ENCODE assay signal across 31 cellular contexts in the genomic region with DNA sequence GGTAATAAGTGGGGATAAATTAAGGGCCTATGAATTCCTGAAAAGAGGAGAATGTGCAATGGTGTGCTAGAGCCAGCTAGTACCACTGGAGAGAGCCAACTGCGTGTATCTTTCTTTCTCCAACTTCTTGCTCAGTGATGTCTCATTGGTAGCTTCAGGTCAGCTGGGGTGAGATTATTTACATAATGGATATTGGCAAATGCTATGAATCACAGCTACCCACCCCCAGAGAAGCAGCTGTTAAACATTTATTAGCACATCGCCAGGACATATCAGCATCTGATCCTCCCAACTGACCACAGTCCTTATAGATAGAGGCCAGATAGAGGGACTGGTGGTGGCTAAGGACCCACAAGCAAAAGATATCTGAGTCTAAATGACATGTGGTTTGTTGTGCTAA.
A peak's percentile ranks its signal among the peaks of the same experiment; 100 is the strongest.
DNase-seq lines count a peak whose midpoint lies in the region; ATAC-seq, FAIRE-seq and TF ChIP-seq lines count a peak whose summit lies in the region.
"Had no signal": no experiment of that assay in that cellular context is flagged by ENCODE, and none has a peak within 500 bp of the region (broad histone marks: within the 10 kb centered on the region; RNA-seq: fewer than 3 reads in every experiment).

No MANE protein-coding gene starts in this region.

- FAIRE-seq in astrocyte (lab: Jason Lieb, UNC) = no peak
- FAIRE-seq: A204.1, bronchial epithelial cell, frontal cortex, GM18507, GM19239, K562 had no signal

- no peak overlapping the region for H2AFZ ChIP-seq in astrocyte (ENCODE audit: low read depth, low read length)
- H2AFZ ChIP-seq: neural progenitor cell had no signal

- H3K4me3 ChIP-seq in astrocyte (ENCODE audit: insufficient read depth, low read depth, low read length) = no peak overlapping the region
- H3K4me3 ChIP-seq in sigmoid colon = no peak overlapping the region
- H3K4me3 ChIP-seq in lower lobe of right lung = no peak overlapping the region
- H3K4me3 ChIP-seq: heart right ventricle, K562, neural progenitor cell, thoracic aorta, uterus had no signal

- H3K36me3 ChIP-seq in astrocyte (ENCODE audit: insufficient read depth, low read length) = no peaks in the 10 kb centered on the region
- H3K36me3 ChIP-seq in sigmoid colon = no peaks in the 10 kb centered on the region
- no peaks in the 10 kb centered on the region for H3K36me3 ChIP-seq in lower lobe of right lung
- H3K36me3 ChIP-seq: heart right ventricle, neural progenitor cell, thoracic aorta, uterus had no signal

- no peaks in the 10 kb centered on the region for H3K9me3 ChIP-seq in astrocyte (ENCODE audit: insufficient read depth, low read depth, low read length)
- H3K9me3 ChIP-seq in sigmoid colon = peaks cover 0 to 8% (median 0%) of the 10 kb centered on the region in 4 donors
- H3K9me3 ChIP-seq in lower lobe of right lung = peaks cover 13% of the 10 kb centered on the region

- no peak for TF ChIP-seq CTCF in astrocyte (IDR thresholded peaks at IDR 0.05; ENCODE audit: insufficient read depth, low read depth, low read length)
- TF ChIP-seq CTCF in sigmoid colon (IDR thresholded peaks at IDR 0.05) = no peak
- no peak for TF ChIP-seq CTCF in lower lobe of right lung (IDR thresholded peaks at IDR 0.05)

- no peaks in the 10 kb centered on the region for H4K20me1 ChIP-seq in astrocyte (ENCODE audit: insufficient read depth, low read length)

- WGBS in sigmoid colon, 2 donors = 85% methylated on average over 2 of the region's 2 CpGs

- TF ChIP-seq POLR2A in sigmoid colon (IDR thresholded peaks at IDR 0.05) = no peak

- H3K27me3 ChIP-seq in astrocyte (ENCODE audit: insufficient read depth, low read length) = no peaks in the 10 kb centered on the region
- H3K27me3 ChIP-seq in sigmoid colon = no peaks in the 10 kb centered on the region
- H3K27me3 ChIP-seq in lower lobe of right lung (ENCODE audit: low read depth) = no peaks in the 10 kb centered on the region
- H3K27me3 ChIP-seq: heart right ventricle, neural progenitor cell, uterus had no signal

- peaks cover 1% of the 10 kb centered on the region for H3K4me1 Mint-ChIP-seq in astrocyte (ENCODE audit: low read depth, unreplicated experiment)
- H3K4me1 Mint-ChIP-seq: activated naive CD4-positive, alpha-beta T cell treated with anti-CD3 and anti-CD28 coated beads, Interleukin-2, amount 50 U/mL, for 24 hours; B cell; neural progenitor cell; stimulated activated naive CD8-positive, alpha-beta T cell treated with anti-CD3 and anti-CD28 coated beads, Interleukin-15, amount 100 ng/mL, for 72 hours had no signal

- intact Hi-C loops in sigmoid colon (cut with DNase I) (no loop called here), lower lobe of right lung (cut with DNase I) (no loop called here)

- no peaks in the 10 kb centered on the region for H3K79me2 ChIP-seq in astrocyte (ENCODE audit: insufficient read depth, low read length)

- DNase-seq in AG08396 (ENCODE audit: low spot score) (peak; percentile 11), HCEC 1CT (peak; percentile 66), astrocyte (ENCODE audit: low read depth) (peak; percentile 11), iris pigment epithelial cell (ENCODE audit: low read depth) (peak; percentile 59), sigmoid colon (no peak), lower lobe of right lung (no peak), mucosa of gallbladder (ENCODE audit: low spot score) (no peak)
- DNase-seq: activated CD8-positive, alpha-beta T cell treated with anti-CD3 and anti-CD28 coated beads for 36 hours; CD8-positive, alpha-beta T cell; cortex of kidney; effector memory CD4-positive, alpha-beta T cell; GOT3; heart right ventricle; NCI-H1105; NCI-H2029 treated with DMSO at 0.1 percent for 48 hours; NCI-H69; SIG-M5; stimulated activated naive CD8-positive, alpha-beta T cell treated with anti-CD3 and anti-CD28 coated beads, Interleukin-15, amount 100 ng/mL, for 72 hours; uterus had no signal

- H3K9ac ChIP-seq in astrocyte (ENCODE audit: low read length) = no peak overlapping the region
- H3K9ac ChIP-seq: neural progenitor cell had no signal

- no peak overlapping the region for H3K4me3 Mint-ChIP-seq in astrocyte (ENCODE audit: unreplicated experiment)
- H3K4me3 Mint-ChIP-seq: activated CD8-positive, alpha-beta T cell treated with anti-CD3 and anti-CD28 coated beads for 36 hours; activated naive CD4-positive, alpha-beta T cell treated with anti-CD3 and anti-CD28 coated beads, Interleukin-2, amount 50 U/mL, for 24 hours; B cell; CD8-positive, alpha-beta T cell; neural progenitor cell; stimulated activated naive CD8-positive, alpha-beta T cell treated with anti-CD3 and anti-CD28 coated beads, Interleukin-15, amount 100 ng/mL, for 72 hours had no signal

- ATAC-seq in lower lobe of right lung (no peak), HG02588 (IDR thresholded peaks at IDR 0.05; ENCODE audit: unreplicated experiment) (no peak)
- ATAC-seq: activated CD8-positive, alpha-beta T cell treated with anti-CD3 and anti-CD28 coated beads for 36 hours; CD8-positive, alpha-beta T cell; heart right ventricle; K562; stimulated activated naive CD8-positive, alpha-beta T cell treated with anti-CD3 and anti-CD28 coated beads, Interleukin-15, amount 100 ng/mL, for 72 hours had no signal

- no peaks in the 10 kb centered on the region for H3K36me3 Mint-ChIP-seq in astrocyte (ENCODE audit: low read depth, unreplicated experiment)
- H3K36me3 Mint-ChIP-seq: activated naive CD4-positive, alpha-beta T cell treated with anti-CD3 and anti-CD28 coated beads, Interleukin-2, amount 50 U/mL, for 24 hours; CD8-positive, alpha-beta T cell; neural progenitor cell had no signal

- H3K9me3 Mint-ChIP-seq in astrocyte (ENCODE audit: unreplicated experiment) = peaks cover 4% of the 10 kb centered on the region

- H3K27ac Mint-ChIP-seq in astrocyte (ENCODE audit: unreplicated experiment) = no peak overlapping the region
- H3K27ac Mint-ChIP-seq: activated CD8-positive, alpha-beta T cell treated with anti-CD3 and anti-CD28 coated beads for 36 hours; activated naive CD4-positive, alpha-beta T cell treated with anti-CD3 and anti-CD28 coated beads, Interleukin-2, amount 50 U/mL, for 24 hours; B cell; CD8-positive, alpha-beta T cell; neural progenitor cell; stimulated activated naive CD8-positive, alpha-beta T cell treated with anti-CD3 and anti-CD28 coated beads, Interleukin-15, amount 100 ng/mL, for 72 hours had no signal

- H3K4me1 ChIP-seq in astrocyte (ENCODE audit: insufficient read depth, low read length) = peaks cover 2% of the 10 kb centered on the region
- H3K4me1 ChIP-seq in sigmoid colon = no peaks in the 10 kb centered on the region
- H3K4me1 ChIP-seq in lower lobe of right lung = no peaks in the 10 kb centered on the region
- H3K4me1 ChIP-seq: heart right ventricle, neural progenitor cell, uterus had no signal

- H3K27me3 Mint-ChIP-seq in astrocyte (ENCODE audit: low read depth, unreplicated experiment) = no peaks in the 10 kb centered on the region
- H3K27me3 Mint-ChIP-seq: activated CD8-positive, alpha-beta T cell treated with anti-CD3 and anti-CD28 coated beads for 36 hours; B cell; stimulated activated naive CD8-positive, alpha-beta T cell treated with anti-CD3 and anti-CD28 coated beads, Interleukin-15, amount 100 ng/mL, for 72 hours had no signal

- TF ChIP-seq EP300 in sigmoid colon (IDR thresholded peaks at IDR 0.05) = no peak

- H3K27ac ChIP-seq in astrocyte (ENCODE audit: low read depth, low read length) = no peak overlapping the region
- H3K27ac ChIP-seq in sigmoid colon = no peak overlapping the region
- no peak overlapping the region for H3K27ac ChIP-seq in lower lobe of right lung
- H3K27ac ChIP-seq: epithelial cell of prostate, heart right ventricle, neural progenitor cell, thoracic aorta, uterus had no signal

- H3K4me2 ChIP-seq in astrocyte (ENCODE audit: low read length) = no peak overlapping the region
- H3K4me2 ChIP-seq: neural progenitor cell had no signal

Comparison
In these comparisons a context has a peak if more than half of its experiments do, and no peak if none do; other contexts are left out.
1. DNase-seq: peak in AG08396 (single experiment), HCEC 1CT (single experiment), astrocyte (single experiment) and iris pigment epithelial cell (single experiment); none in sigmoid colon (single experiment), lower lobe of right lung (single experiment) and mucosa of gallbladder (single experiment).